ENCODE assay signal across 11 cellular contexts in the genomic region with DNA sequence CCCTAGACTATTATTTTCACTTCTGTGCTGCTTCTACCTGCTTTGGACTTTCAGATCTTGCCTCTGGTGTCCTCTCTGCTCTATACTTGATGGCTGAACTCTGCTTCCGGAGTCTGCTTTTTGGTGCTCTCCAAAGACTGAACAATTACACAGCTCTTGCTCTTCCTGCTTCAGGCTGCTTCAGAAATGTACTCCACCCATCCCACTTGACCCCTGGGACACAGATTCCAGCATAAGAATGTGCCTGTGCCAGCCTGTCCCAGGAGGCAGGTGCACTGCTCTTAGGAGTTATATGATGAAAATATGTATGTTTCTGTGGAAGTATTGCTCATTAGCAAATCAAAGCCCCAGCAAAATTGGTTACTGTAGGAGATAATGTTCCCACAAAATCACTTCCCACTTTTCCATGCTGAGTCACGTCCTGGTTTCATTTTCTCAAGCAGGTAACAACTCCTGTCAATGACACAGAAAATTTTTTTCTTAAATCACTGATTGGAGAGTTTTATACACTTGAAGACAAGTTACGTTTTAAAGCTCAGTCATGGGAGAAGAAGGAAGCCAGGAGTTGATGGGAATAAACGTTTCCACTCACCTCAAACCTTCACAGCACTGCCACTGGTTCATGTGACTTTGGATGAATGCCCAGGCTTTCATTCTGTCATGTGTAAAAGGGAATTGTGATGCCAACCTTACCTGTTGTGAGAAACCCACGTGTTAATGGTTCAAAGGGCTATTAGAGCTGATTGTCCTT.
A peak's percentile ranks its signal among the peaks of the same experiment; 100 is the strongest.
DNase-seq lines count a peak whose midpoint lies in the region; ATAC-seq, FAIRE-seq and TF ChIP-seq lines count a peak whose summit lies in the region.
"Had no signal": no experiment of that assay in that cellular context is flagged by ENCODE, and none has a peak within 500 bp of the region (broad histone marks: within the 10 kb centered on the region; RNA-seq: fewer than 3 reads in every experiment).

No MANE protein-coding gene starts in this region.

- H3K9me3 ChIP-seq in naive thymus-derived CD4-positive, alpha-beta T cell (ENCODE audit: control insufficient read depth in 2 of 3, low read length in 3 of 3): no peaks in the 10 kb centered on the region
- H3K9me3 ChIP-seq: psoas muscle had no signal

- peak; percentile 57 for ATAC-seq in GM18502 (IDR thresholded peaks at IDR 0.05; ENCODE audit: poor library complexity, unreplicated experiment)
- ATAC-seq in GM18861 (IDR thresholded peaks at IDR 0.05; ENCODE audit: unreplicated experiment): no peak
- ATAC-seq in naive thymus-derived CD4-positive, alpha-beta T cell: no peak
- ATAC-seq in activated naive CD8-positive, alpha-beta T cell treated with anti-CD3 and anti-CD28 coated beads, Interleukin-2, amount 50 U/mL, for 24 hours: no peak
- ATAC-seq: psoas muscle had no signal

- intact Hi-C loops in naive thymus-derived CD4-positive, alpha-beta T cell (cut with micrococcal nuclease): no loop called here

- H3K4me3 ChIP-seq in fibroblast of mammary gland (ENCODE audit: control insufficient read depth, low read depth, low read length) (no peak overlapping the region), retinal pigment epithelial cell (ENCODE audit: low read length) (no peak overlapping the region)
- no peak overlapping the region for H3K4me3 ChIP-seq in naive thymus-derived CD4-positive, alpha-beta T cell (ENCODE audit: low read length)
- H3K4me3 ChIP-seq: psoas muscle had no signal

- FAIRE-seq in HTR-8/SVneo (lab: Jason Lieb, UNC): no peak

- DNase-seq in NCI-H2029 (lab: John Stamatoyannopoulos, UW) (peak; percentile 53), fibroblast of mammary gland (ENCODE audit: low read depth) (peak; percentile 68), retinal pigment epithelial cell (ENCODE audit: low read depth) (peak; percentile 83), HTR-8/SVneo (ENCODE audit: insufficient read length, low spot score) (no peak)
- DNase-seq in naive thymus-derived CD4-positive, alpha-beta T cell: no peak
- DNase-seq in activated naive CD8-positive, alpha-beta T cell treated with anti-CD3 and anti-CD28 coated beads, Interleukin-2, amount 50 U/mL, for 24 hours: no peak
- DNase-seq: GF-D8, psoas muscle had no signal

- H3K27ac ChIP-seq in naive thymus-derived CD4-positive, alpha-beta T cell (ENCODE audit: low read depth, low read length): no peak overlapping the region
- H3K27ac ChIP-seq: psoas muscle had no signal

- H3K27ac Mint-ChIP-seq in naive thymus-derived CD4-positive, alpha-beta T cell: peak overlapping the region in 1 of 9 donors; percentile 1
- H3K27ac Mint-ChIP-seq in activated naive CD8-positive, alpha-beta T cell treated with anti-CD3 and anti-CD28 coated beads, Interleukin-2, amount 50 U/mL, for 24 hours: no peak overlapping the region
- H3K27ac Mint-ChIP-seq: T-helper 1 cell treated with Interleukin-12 subunit alpha and Interleukin-12 subunit beta and Interleukin-4 antibody, amounts not matched to agents 30 μg/mL and 1 μg/mL, for 36 hours had no signal

- no peaks in the 10 kb centered on the region for H3K27me3 ChIP-seq in naive thymus-derived CD4-positive, alpha-beta T cell (ENCODE audit: control insufficient read depth in 2 of 2, insufficient read depth in 2 of 2, low read length in 2 of 2)

- peaks cover 0 to 2% (median 0%) of the 10 kb centered on the region in 11 donors for H3K9me3 Mint-ChIP-seq in naive thymus-derived CD4-positive, alpha-beta T cell
- H3K9me3 Mint-ChIP-seq in activated naive CD8-positive, alpha-beta T cell treated with anti-CD3 and anti-CD28 coated beads, Interleukin-2, amount 50 U/mL, for 24 hours: no peaks in the 10 kb centered on the region
- H3K9me3 Mint-ChIP-seq: T-helper 1 cell treated with Interleukin-12 subunit alpha and Interleukin-12 subunit beta and Interleukin-4 antibody, amounts not matched to agents 30 μg/mL and 1 μg/mL, for 36 hours had no signal

- H3K4me3 Mint-ChIP-seq in naive thymus-derived CD4-positive, alpha-beta T cell: no peak overlapping the region
- no peak overlapping the region for H3K4me3 Mint-ChIP-seq in activated naive CD8-positive, alpha-beta T cell treated with anti-CD3 and anti-CD28 coated beads, Interleukin-2, amount 50 U/mL, for 24 hours
- H3K4me3 Mint-ChIP-seq: T-helper 1 cell treated with Interleukin-12 subunit alpha and Interleukin-12 subunit beta and Interleukin-4 antibody, amounts not matched to agents 30 μg/mL and 1 μg/mL, for 36 hours had no signal

- CTCF ChIA-PET in naive thymus-derived CD4-positive, alpha-beta T cell (lab: Charles Lee): interaction anchor here (0.6 kb wide), 1 partner anchor 64 kb away, joined by 3 read pairs; no protein-coding TSS in a partner anchor

- H3K27me3 Mint-ChIP-seq in naive thymus-derived CD4-positive, alpha-beta T cell: no peaks in the 10 kb centered on the region
- no peaks in the 10 kb centered on the region for H3K27me3 Mint-ChIP-seq in activated naive CD8-positive, alpha-beta T cell treated with anti-CD3 and anti-CD28 coated beads, Interleukin-2, amount 50 U/mL, for 24 hours

- no peak for TF ChIP-seq CTCF in fibroblast of mammary gland (conservative IDR thresholded peaks at IDR 0.05; ENCODE audit: control insufficient read depth, insufficient read depth, low read depth, low read length)
- no peak for TF ChIP-seq CTCF in retinal pigment epithelial cell (conservative IDR thresholded peaks at IDR 0.05; ENCODE audit: low read depth, low read length)

- no peaks in the 10 kb centered on the region for H3K36me3 Mint-ChIP-seq in naive thymus-derived CD4-positive, alpha-beta T cell
- no peaks in the 10 kb centered on the region for H3K36me3 Mint-ChIP-seq in activated naive CD8-positive, alpha-beta T cell treated with anti-CD3 and anti-CD28 coated beads, Interleukin-2, amount 50 U/mL, for 24 hours (ENCODE audit: low read depth)

- no peaks in the 10 kb centered on the region for H3K4me1 ChIP-seq in naive thymus-derived CD4-positive, alpha-beta T cell (ENCODE audit: control insufficient read depth in 2 of 2, insufficient read depth in 2 of 2, low read length in 2 of 2)
- H3K4me1 ChIP-seq: psoas muscle had no signal

- POLR2A ChIA-PET in naive thymus-derived CD4-positive, alpha-beta T cell (lab: Charles Lee): interaction anchor here (1.0 kb wide), 1 partner anchor 9 kb away, joined by 4 read pairs; no protein-coding TSS in a partner anchor

- H3K36me3 ChIP-seq in naive thymus-derived CD4-positive, alpha-beta T cell (ENCODE audit: control insufficient read depth in 2 of 3, insufficient read depth in 3 of 3, low read length in 3 of 3): no peaks in the 10 kb centered on the region

- peaks cover 0 to 13% (median 5%) of the 10 kb centered on the region in 7 donors for H3K4me1 Mint-ChIP-seq in naive thymus-derived CD4-positive, alpha-beta T cell
- H3K4me1 Mint-ChIP-seq in activated naive CD8-positive, alpha-beta T cell treated with anti-CD3 and anti-CD28 coated beads, Interleukin-2, amount 50 U/mL, for 24 hours: peaks cover 15% of the 10 kb centered on the region

Comparison
In these comparisons a context has a peak if more than half of its experiments do, and no peak if none do; other contexts are left out.
1. DNase-seq: peak in NCI-H2029 (single experiment), fibroblast of mammary gland (single experiment) and retinal pigment epithelial cell (single experiment); none in HTR-8/SVneo (single experiment), naive thymus-derived CD4-positive, alpha-beta T cell (0 of 9) and activated naive CD8-positive, alpha-beta T cell treated with anti-CD3 and anti-CD28 coated beads, Interleukin-2, amount 50 U/mL, for 24 hours (single experiment).